Comparison of ENCODE assay signal across 2 cellular contexts in genomic region chr3:193490580-193490979, GRCh38.
TF ChIP-seq lines count a peak whose summit lies in the region.

No MANE protein-coding gene starts in this region.

TF ChIP-seq in GM23338, 12 proteins besides CTCF, POLR2A, EP300 and RAD21 (continued from another document):
- no peak for TF ChIP-seq REST (IDR thresholded peaks at IDR 0.05; ENCODE audit: unreplicated experiment)
- no peak for TF ChIP-seq ETS1 (IDR thresholded peaks at IDR 0.05)
- no peak for TF ChIP-seq ZNF462 (CRISPR knock-in tag; IDR thresholded peaks at IDR 0.05)
- TF ChIP-seq EZH2 (IDR thresholded peaks at IDR 0.05; ENCODE audit: low read depth, unreplicated experiment) = no peak
- TF ChIP-seq NANOG (IDR thresholded peaks at IDR 0.05; ENCODE audit: borderline replicate concordance) = no peak
- TF ChIP-seq JUNB (IDR thresholded peaks at IDR 0.05; ENCODE audit: unreplicated experiment) = no peak
- TF ChIP-seq EZH2phosphoT487 (IDR thresholded peaks at IDR 0.05; ENCODE audit: unreplicated experiment) = no peak
- no peak for TF ChIP-seq ZNF331 (CRISPR knock-in tag; IDR thresholded peaks at IDR 0.05; ENCODE audit: low read depth)
- no peak for TF ChIP-seq POLR2AphosphoS5 (IDR thresholded peaks at IDR 0.05; ENCODE audit: low read depth)
- no peak for TF ChIP-seq STAT1 (IDR thresholded peaks at IDR 0.05; ENCODE audit: unreplicated experiment)
- TF ChIP-seq ZNF114 (CRISPR knock-in tag; IDR thresholded peaks at IDR 0.05) = no peak

TF ChIP-seq in HepG2, 621 proteins besides CTCF, POLR2A, EP300 and RAD21 (continued from another document):
- TF ChIP-seq, protein P1, sequence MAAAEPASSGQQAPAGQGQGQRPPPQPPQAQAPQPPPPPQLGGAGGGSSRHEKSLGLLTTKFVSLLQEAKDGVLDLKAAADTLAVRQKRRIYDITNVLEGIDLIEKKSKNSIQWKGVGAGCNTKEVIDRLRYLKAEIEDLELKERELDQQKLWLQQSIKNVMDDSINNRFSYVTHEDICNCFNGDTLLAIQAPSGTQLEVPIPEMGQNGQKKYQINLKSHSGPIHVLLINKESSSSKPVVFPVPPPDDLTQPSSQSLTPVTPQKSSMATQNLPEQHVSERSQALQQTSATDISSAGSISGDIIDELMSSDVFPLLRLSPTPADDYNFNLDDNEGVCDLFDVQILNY (CRISPR knock-in tag; conservative IDR thresholded peaks at IDR 0.05) = no peak
- TF ChIP-seq U2AF1 (optimal IDR thresholded peaks at IDR 0.05; ENCODE audit: low read depth, low read length) (no peak), ZNF101 (CRISPR knock-in tag; IDR thresholded peaks at IDR 0.05; ENCODE audit: borderline replicate concordance, low read depth) (no peak), ZNF766 (CRISPR knock-in tag; IDR thresholded peaks at IDR 0.05; ENCODE audit: borderline replicate concordance) (no peak), ZNF335 (CRISPR knock-in tag; IDR thresholded peaks at IDR 0.05) (no peak), ZNF282 (IDR thresholded peaks at IDR 0.05; ENCODE audit: partially characterized antibody) (no peak), AHR (CRISPR knock-in tag; IDR thresholded peaks at IDR 0.05) (no peak), NFE2 (CRISPR knock-in tag; IDR thresholded peaks at IDR 0.05) (no peak), ZC3H4 (CRISPR knock-in tag; IDR thresholded peaks at IDR 0.05; ENCODE audit: borderline replicate concordance) (no peak)
- TF ChIP-seq, protein P2, sequence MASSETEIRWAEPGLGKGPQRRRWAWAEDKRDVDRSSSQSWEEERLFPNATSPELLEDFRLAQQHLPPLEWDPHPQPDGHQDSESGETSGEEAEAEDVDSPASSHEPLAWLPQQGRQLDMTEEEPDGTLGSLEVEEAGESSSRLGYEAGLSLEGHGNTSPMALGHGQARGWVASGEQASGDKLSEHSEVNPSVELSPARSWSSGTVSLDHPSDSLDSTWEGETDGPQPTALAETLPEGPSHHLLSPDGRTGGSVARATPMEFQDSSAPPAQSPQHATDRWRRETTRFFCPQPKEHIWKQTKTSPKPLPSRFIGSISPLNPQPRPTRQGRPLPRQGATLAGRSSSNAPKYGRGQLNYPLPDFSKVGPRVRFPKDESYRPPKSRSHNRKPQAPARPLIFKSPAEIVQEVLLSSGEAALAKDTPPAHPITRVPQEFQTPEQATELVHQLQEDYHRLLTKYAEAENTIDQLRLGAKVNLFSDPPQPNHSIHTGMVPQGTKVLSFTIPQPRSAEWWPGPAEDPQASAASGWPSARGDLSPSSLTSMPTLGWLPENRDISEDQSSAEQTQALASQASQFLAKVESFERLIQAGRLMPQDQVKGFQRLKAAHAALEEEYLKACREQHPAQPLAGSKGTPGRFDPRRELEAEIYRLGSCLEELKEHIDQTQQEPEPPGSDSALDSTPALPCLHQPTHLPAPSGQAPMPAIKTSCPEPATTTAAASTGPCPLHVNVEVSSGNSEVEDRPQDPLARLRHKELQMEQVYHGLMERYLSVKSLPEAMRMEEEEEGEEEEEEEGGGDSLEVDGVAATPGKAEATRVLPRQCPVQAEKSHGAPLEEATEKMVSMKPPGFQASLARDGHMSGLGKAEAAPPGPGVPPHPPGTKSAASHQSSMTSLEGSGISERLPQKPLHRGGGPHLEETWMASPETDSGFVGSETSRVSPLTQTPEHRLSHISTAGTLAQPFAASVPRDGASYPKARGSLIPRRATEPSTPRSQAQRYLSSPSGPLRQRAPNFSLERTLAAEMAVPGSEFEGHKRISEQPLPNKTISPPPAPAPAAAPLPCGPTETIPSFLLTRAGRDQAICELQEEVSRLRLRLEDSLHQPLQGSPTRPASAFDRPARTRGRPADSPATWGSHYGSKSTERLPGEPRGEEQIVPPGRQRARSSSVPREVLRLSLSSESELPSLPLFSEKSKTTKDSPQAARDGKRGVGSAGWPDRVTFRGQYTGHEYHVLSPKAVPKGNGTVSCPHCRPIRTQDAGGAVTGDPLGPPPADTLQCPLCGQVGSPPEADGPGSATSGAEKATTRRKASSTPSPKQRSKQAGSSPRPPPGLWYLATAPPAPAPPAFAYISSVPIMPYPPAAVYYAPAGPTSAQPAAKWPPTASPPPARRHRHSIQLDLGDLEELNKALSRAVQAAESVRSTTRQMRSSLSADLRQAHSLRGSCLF (CRISPR knock-in tag; IDR thresholded peaks at IDR 0.05; ENCODE audit: borderline replicate concordance) = no peak
- TF ChIP-seq, protein P3, sequence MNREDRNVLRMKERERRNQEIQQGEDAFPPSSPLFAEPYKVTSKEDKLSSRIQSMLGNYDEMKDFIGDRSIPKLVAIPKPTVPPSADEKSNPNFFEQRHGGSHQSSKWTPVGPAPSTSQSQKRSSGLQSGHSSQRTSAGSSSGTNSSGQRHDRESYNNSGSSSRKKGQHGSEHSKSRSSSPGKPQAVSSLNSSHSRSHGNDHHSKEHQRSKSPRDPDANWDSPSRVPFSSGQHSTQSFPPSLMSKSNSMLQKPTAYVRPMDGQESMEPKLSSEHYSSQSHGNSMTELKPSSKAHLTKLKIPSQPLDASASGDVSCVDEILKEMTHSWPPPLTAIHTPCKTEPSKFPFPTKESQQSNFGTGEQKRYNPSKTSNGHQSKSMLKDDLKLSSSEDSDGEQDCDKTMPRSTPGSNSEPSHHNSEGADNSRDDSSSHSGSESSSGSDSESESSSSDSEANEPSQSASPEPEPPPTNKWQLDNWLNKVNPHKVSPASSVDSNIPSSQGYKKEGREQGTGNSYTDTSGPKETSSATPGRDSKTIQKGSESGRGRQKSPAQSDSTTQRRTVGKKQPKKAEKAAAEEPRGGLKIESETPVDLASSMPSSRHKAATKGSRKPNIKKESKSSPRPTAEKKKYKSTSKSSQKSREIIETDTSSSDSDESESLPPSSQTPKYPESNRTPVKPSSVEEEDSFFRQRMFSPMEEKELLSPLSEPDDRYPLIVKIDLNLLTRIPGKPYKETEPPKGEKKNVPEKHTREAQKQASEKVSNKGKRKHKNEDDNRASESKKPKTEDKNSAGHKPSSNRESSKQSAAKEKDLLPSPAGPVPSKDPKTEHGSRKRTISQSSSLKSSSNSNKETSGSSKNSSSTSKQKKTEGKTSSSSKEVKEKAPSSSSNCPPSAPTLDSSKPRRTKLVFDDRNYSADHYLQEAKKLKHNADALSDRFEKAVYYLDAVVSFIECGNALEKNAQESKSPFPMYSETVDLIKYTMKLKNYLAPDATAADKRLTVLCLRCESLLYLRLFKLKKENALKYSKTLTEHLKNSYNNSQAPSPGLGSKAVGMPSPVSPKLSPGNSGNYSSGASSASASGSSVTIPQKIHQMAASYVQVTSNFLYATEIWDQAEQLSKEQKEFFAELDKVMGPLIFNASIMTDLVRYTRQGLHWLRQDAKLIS (CRISPR knock-in tag; IDR thresholded peaks at IDR 0.05) = no peak
- TF ChIP-seq, protein P4, sequence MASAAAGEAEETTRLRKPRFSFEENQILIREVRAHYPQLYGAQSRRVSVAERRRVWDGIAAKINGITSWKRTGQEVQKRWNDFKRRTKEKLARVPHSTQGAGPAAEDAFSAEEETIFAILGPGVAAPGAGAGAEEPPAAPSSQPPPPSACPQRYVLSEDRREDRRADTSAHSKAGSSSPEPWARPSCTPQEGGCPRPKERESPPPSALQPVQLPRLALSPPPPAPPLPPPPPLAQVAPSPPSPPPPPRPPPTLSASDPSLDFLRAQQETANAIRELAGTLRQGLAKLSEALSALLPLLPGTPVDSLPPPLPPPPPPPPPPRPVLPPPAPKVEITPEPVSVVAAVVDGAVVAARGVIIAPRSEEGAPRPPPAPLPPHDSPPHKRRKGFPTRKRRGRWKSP (CRISPR knock-in tag; IDR thresholded peaks at IDR 0.05) = no peak
